Comparison of ENCODE assay signal across 1 cellular context in genomic region chr11:70117567-70118194, GRCh38.
TF ChIP-seq lines count a peak whose summit lies in the region.

No MANE protein-coding gene starts in this region.

TF ChIP-seq in H1, 55 proteins besides CTCF, POLR2A, EP300 and RAD21:
- TF ChIP-seq HDAC6 (IDR thresholded peaks at IDR 0.05; ENCODE audit: low read depth, low read length) (no peak), CHD1 (IDR thresholded peaks at IDR 0.05; ENCODE audit: low read depth, low read length) (no peak), TCF12 (IDR thresholded peaks at IDR 0.05; ENCODE audit: low read depth, low read length) (no peak), MAFK (IDR thresholded peaks at IDR 0.05; ENCODE audit: low read depth, low read length) (no peak), EZH2 (IDR thresholded peaks at IDR 0.05; ENCODE audit: low read depth, low read length, severe bottlenecking) (no peak), KDM4A (IDR thresholded peaks at IDR 0.05; ENCODE audit: low read depth, low read length, severe bottlenecking) (no peak), HDAC2 (IDR thresholded peaks at IDR 0.05; ENCODE audit: borderline replicate concordance in 1 of 2, low read depth in 2 of 2, low read length in 2 of 2) (no peak), MAX (IDR thresholded peaks at IDR 0.05) (no peak), YY1 (IDR thresholded peaks at IDR 0.05; ENCODE audit: low read depth, low read length) (no peak), TEAD4 (IDR thresholded peaks at IDR 0.05; ENCODE audit: low read depth, low read length) (no peak), GABPA (IDR thresholded peaks at IDR 0.05; ENCODE audit: borderline replicate concordance, insufficient read depth, low read length) (no peak), SIX5 (IDR thresholded peaks at IDR 0.05; ENCODE audit: low read depth, low read length) (no peak), SRF (IDR thresholded peaks at IDR 0.05; ENCODE audit: low read depth, low read length) (no peak), CEBPB (IDR thresholded peaks at IDR 0.05; ENCODE audit: low read depth, low read length) (no peak), POLR2AphosphoS5 (IDR thresholded peaks at IDR 0.05; ENCODE audit: low read depth, low read length) (no peak), NANOG (IDR thresholded peaks at IDR 0.05; ENCODE audit: insufficient read depth, low read depth, low read length, poor library complexity, severe bottlenecking) (no peak), SUZ12 (IDR thresholded peaks at IDR 0.05; ENCODE audit: low read length) (no peak)
- TF ChIP-seq, protein P1, sequence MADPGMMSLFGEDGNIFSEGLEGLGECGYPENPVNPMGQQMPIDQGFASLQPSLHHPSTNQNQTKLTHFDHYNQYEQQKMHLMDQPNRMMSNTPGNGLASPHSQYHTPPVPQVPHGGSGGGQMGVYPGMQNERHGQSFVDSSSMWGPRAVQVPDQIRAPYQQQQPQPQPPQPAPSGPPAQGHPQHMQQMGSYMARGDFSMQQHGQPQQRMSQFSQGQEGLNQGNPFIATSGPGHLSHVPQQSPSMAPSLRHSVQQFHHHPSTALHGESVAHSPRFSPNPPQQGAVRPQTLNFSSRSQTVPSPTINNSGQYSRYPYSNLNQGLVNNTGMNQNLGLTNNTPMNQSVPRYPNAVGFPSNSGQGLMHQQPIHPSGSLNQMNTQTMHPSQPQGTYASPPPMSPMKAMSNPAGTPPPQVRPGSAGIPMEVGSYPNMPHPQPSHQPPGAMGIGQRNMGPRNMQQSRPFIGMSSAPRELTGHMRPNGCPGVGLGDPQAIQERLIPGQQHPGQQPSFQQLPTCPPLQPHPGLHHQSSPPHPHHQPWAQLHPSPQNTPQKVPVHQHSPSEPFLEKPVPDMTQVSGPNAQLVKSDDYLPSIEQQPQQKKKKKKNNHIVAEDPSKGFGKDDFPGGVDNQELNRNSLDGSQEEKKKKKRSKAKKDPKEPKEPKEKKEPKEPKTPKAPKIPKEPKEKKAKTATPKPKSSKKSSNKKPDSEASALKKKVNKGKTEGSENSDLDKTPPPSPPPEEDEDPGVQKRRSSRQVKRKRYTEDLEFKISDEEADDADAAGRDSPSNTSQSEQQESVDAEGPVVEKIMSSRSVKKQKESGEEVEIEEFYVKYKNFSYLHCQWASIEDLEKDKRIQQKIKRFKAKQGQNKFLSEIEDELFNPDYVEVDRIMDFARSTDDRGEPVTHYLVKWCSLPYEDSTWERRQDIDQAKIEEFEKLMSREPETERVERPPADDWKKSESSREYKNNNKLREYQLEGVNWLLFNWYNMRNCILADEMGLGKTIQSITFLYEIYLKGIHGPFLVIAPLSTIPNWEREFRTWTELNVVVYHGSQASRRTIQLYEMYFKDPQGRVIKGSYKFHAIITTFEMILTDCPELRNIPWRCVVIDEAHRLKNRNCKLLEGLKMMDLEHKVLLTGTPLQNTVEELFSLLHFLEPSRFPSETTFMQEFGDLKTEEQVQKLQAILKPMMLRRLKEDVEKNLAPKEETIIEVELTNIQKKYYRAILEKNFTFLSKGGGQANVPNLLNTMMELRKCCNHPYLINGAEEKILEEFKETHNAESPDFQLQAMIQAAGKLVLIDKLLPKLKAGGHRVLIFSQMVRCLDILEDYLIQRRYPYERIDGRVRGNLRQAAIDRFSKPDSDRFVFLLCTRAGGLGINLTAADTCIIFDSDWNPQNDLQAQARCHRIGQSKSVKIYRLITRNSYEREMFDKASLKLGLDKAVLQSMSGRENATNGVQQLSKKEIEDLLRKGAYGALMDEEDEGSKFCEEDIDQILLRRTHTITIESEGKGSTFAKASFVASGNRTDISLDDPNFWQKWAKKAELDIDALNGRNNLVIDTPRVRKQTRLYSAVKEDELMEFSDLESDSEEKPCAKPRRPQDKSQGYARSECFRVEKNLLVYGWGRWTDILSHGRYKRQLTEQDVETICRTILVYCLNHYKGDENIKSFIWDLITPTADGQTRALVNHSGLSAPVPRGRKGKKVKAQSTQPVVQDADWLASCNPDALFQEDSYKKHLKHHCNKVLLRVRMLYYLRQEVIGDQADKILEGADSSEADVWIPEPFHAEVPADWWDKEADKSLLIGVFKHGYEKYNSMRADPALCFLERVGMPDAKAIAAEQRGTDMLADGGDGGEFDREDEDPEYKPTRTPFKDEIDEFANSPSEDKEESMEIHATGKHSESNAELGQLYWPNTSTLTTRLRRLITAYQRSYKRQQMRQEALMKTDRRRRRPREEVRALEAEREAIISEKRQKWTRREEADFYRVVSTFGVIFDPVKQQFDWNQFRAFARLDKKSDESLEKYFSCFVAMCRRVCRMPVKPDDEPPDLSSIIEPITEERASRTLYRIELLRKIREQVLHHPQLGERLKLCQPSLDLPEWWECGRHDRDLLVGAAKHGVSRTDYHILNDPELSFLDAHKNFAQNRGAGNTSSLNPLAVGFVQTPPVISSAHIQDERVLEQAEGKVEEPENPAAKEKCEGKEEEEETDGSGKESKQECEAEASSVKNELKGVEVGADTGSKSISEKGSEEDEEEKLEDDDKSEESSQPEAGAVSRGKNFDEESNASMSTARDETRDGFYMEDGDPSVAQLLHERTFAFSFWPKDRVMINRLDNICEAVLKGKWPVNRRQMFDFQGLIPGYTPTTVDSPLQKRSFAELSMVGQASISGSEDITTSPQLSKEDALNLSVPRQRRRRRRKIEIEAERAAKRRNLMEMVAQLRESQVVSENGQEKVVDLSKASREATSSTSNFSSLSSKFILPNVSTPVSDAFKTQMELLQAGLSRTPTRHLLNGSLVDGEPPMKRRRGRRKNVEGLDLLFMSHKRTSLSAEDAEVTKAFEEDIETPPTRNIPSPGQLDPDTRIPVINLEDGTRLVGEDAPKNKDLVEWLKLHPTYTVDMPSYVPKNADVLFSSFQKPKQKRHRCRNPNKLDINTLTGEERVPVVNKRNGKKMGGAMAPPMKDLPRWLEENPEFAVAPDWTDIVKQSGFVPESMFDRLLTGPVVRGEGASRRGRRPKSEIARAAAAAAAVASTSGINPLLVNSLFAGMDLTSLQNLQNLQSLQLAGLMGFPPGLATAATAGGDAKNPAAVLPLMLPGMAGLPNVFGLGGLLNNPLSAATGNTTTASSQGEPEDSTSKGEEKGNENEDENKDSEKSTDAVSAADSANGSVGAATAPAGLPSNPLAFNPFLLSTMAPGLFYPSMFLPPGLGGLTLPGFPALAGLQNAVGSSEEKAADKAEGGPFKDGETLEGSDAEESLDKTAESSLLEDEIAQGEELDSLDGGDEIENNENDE (IDR thresholded peaks at IDR 0.05; ENCODE audit: insufficient replicate concordance, low read length), result no peak
